ENCODE assay signal across 16 cellular contexts in genomic region chr7:148871030-148871429, GRCh38. TPM values are rescaled to one million over a fixed set of nuclear protein-coding genes. Genes with fewer than 3 reads are reported as not detected.
DNase-seq lines count a peak whose midpoint lies in the region; ATAC-seq, FAIRE-seq and TF ChIP-seq lines count a peak whose summit lies in the region.
"Had no signal": no experiment of that assay in that cellular context is flagged by ENCODE, and none has a peak within 500 bp of the region (broad histone marks: within the 10 kb centered on the region; RNA-seq: fewer than 3 reads in every experiment).

No MANE protein-coding gene starts in this region.

- no TSS peak for BruUV-seq in GM12878 (replicated peaks; lab: Mats Ljungman, UMichigan)

- H3K27me3 Mint-ChIP-seq in activated T-cell treated with anti-CD3 and anti-CD28 coated beads, Interleukin-2, amount 50 U/mL, for 72 hours (ENCODE audit: low read depth) = no peaks in the 10 kb centered on the region
- no peaks in the 10 kb centered on the region for H3K27me3 Mint-ChIP-seq in natural killer cell treated with Interleukin-12 subunit alpha and Interleukin-12 subunit beta and Interleukin-15 and Interleukin-18, amount 100 ng/mL, for 72 hours
- H3K27me3 Mint-ChIP-seq: B cell; CD4-positive, alpha-beta T cell had no signal

- TF ChIP-seq POLR2A in GM12878 (IDR thresholded peaks at IDR 0.05; ENCODE audit: low read depth, low read length) = no peak

- SMC1A ChIA-PET in GM12878 (lab: Charles Lee; ENCODE audit: uncharacterized antibody, unreplicated experiment) = no interaction called here

- H4K20me1 ChIP-seq in GM12878 (ENCODE audit: control insufficient read depth, insufficient read depth) = no peaks in the 10 kb centered on the region

- FAIRE-seq in GM19239 (lab: Jason Lieb, UNC) = peak; percentile 4
- no peak for FAIRE-seq in GM12878 (lab: Jason Lieb, UNC)
- no peak for FAIRE-seq in HTR-8/SVneo (lab: Jason Lieb, UNC)
- FAIRE-seq: A204.1, GM12891 had no signal

- H3K4me1 ChIP-seq in GM12878 (ENCODE audit: control insufficient read depth, insufficient read depth, low read length) = peaks cover 28% of the 10 kb centered on the region

- H3K36me3 ChIP-seq in GM12878 (ENCODE audit: control insufficient read depth in 2 of 2, insufficient read depth in 2 of 2, low read length in 1 of 2) = no peaks in the 10 kb centered on the region; a peak in 2 of 4 replicates

- no peak for DNase-seq in activated T-cell treated with anti-CD3 and anti-CD28 coated beads, Interleukin-2, amount 50 U/mL, for 72 hours
- no peak for DNase-seq in activated T-cell treated with anti-CD3 and anti-CD28 coated beads, Interleukin-2, amount 50 U/mL, for 48 hours
- DNase-seq in GM19239 (ENCODE audit: insufficient read length, low spot score) (no peak), GM12878 (ENCODE audit: low read depth, low spot score) (no peak), H4 (ENCODE audit: low spot score) (no peak), HTR-8/SVneo (ENCODE audit: insufficient read length, low spot score) (no peak)
- no peak for DNase-seq in natural killer cell treated with Interleukin-12 subunit alpha and Interleukin-12 subunit beta and Interleukin-15 and Interleukin-18, amount 100 ng/mL, for 72 hours (ENCODE audit: low spot score)
- DNase-seq: C1 segment of cervical spinal cord; CD4-positive, alpha-beta T cell; DMS79; GM23248; H7 had no signal

- H3K27ac ChIP-seq in GM12878 (ENCODE audit: control insufficient read depth, insufficient read depth) = no peak overlapping the region
- H3K27ac ChIP-seq: GM23248 had no signal

- no peak for TF ChIP-seq RAD21 in GM12878 (IDR thresholded peaks at IDR 0.05; ENCODE audit: insufficient read depth, low read depth, low read length)

- intact Hi-C loops in GM12878 (cut with micrococcal nuclease; ENCODE audit: unreplicated experiment) = no loop called here

- H3K9me3 Mint-ChIP-seq in activated T-cell treated with anti-CD3 and anti-CD28 coated beads, Interleukin-2, amount 50 U/mL, for 72 hours = peaks cover 0 to 8% of the 10 kb centered on the region in 2 donors
- H3K9me3 Mint-ChIP-seq in natural killer cell treated with Interleukin-12 subunit alpha and Interleukin-12 subunit beta and Interleukin-15 and Interleukin-18, amount 100 ng/mL, for 72 hours = peaks cover 10% of the 10 kb centered on the region

- H3K9ac ChIP-seq in GM12878 (ENCODE audit: control insufficient read depth, insufficient read depth, low read length) = no peak overlapping the region
- H3K9ac ChIP-seq: GM23248 had no signal

- TF ChIP-seq CTCF in GM12878 (IDR thresholded peaks at IDR 0.05 in 2 of 3, conservative IDR thresholded peaks at IDR 0.05 in 1 of 3; ENCODE audit: control insufficient read depth in 2 of 3, extremely low read depth in 1 of 3, insufficient read depth in 1 of 3, low read depth in 3 of 3, low read length in 3 of 3) = no peak

- peaks cover 10 to 14% of the 10 kb centered on the region in 2 donors for H3K36me3 Mint-ChIP-seq in activated T-cell treated with anti-CD3 and anti-CD28 coated beads, Interleukin-2, amount 50 U/mL, for 72 hours (ENCODE audit: insufficient read depth in 2 of 2)
- peaks cover 12% of the 10 kb centered on the region for H3K36me3 Mint-ChIP-seq in natural killer cell treated with Interleukin-12 subunit alpha and Interleukin-12 subunit beta and Interleukin-15 and Interleukin-18, amount 100 ng/mL, for 72 hours

- CTCF ChIA-PET in GM12878 (lab: Yijun Ruan, JAX) = no interaction called here

- TF ChIP-seq EP300 in GM12878 (IDR thresholded peaks at IDR 0.05; ENCODE audit: borderline replicate concordance in 1 of 2, control insufficient read depth in 1 of 2, low read depth in 2 of 2, low read length in 2 of 2) = no peak

- H2AFZ ChIP-seq in GM12878 (ENCODE audit: control insufficient read depth, low read depth, low read length) = no peak overlapping the region
- H2AFZ ChIP-seq: GM23248 had no signal

- H3K27ac Mint-ChIP-seq in activated T-cell treated with anti-CD3 and anti-CD28 coated beads, Interleukin-2, amount 50 U/mL, for 72 hours = no peak overlapping the region
- peak overlapping the region in 1 of 2 donors; percentile 80 for H3K27ac Mint-ChIP-seq in natural killer cell treated with Interleukin-12 subunit alpha and Interleukin-12 subunit beta and Interleukin-15 and Interleukin-18, amount 100 ng/mL, for 72 hours
- H3K27ac Mint-ChIP-seq: B cell; CD4-positive, alpha-beta T cell had no signal

- peak; percentile 32 to 33 for ATAC-seq in activated T-cell treated with anti-CD3 and anti-CD28 coated beads, Interleukin-2, amount 50 U/mL, for 72 hours (replicated peaks in 1 of 2)
- ATAC-seq in GM12878 = no peak
- ATAC-seq in natural killer cell treated with Interleukin-12 subunit alpha and Interleukin-12 subunit beta and Interleukin-15 and Interleukin-18, amount 100 ng/mL, for 72 hours = peak; percentile 83 to 92
- ATAC-seq in HG03175 (IDR thresholded peaks at IDR 0.05; ENCODE audit: unreplicated experiment) = no peak

- H3K27me3 ChIP-seq in GM12878 (replicated peaks in 1 of 2; ENCODE audit: control insufficient read depth in 2 of 2, insufficient read depth in 2 of 2, low read length in 1 of 2) = no peaks in the 10 kb centered on the region

- no peak overlapping the region for H3K4me3 ChIP-seq in GM12878
- H3K4me3 ChIP-seq: GM23248 had no signal

- H3K79me2 ChIP-seq in GM12878 (ENCODE audit: control insufficient read depth, insufficient read depth, low read length) = peaks cover 91% of the 10 kb centered on the region

- H3K4me1 Mint-ChIP-seq in activated T-cell treated with anti-CD3 and anti-CD28 coated beads, Interleukin-2, amount 50 U/mL, for 72 hours (ENCODE audit: low read depth) = peaks cover 62% of the 10 kb centered on the region
- H3K4me1 Mint-ChIP-seq in natural killer cell treated with Interleukin-12 subunit alpha and Interleukin-12 subunit beta and Interleukin-15 and Interleukin-18, amount 100 ng/mL, for 72 hours (ENCODE audit: low read depth in 2 of 2) = peaks cover 36 to 37% of the 10 kb centered on the region in 2 donors

- POLR2A ChIA-PET in GM12878 (lab: Charles Lee) = no interaction called here

- H3K4me2 ChIP-seq in GM12878 (ENCODE audit: control insufficient read depth, insufficient read depth) = no peak overlapping the region

- in situ Hi-C loops in GM12878 (cut with MboI) = no loop called here

- H3K4me3 Mint-ChIP-seq in activated T-cell treated with anti-CD3 and anti-CD28 coated beads, Interleukin-2, amount 50 U/mL, for 72 hours = no peak overlapping the region
- H3K4me3 Mint-ChIP-seq in natural killer cell treated with Interleukin-12 subunit alpha and Interleukin-12 subunit beta and Interleukin-15 and Interleukin-18, amount 100 ng/mL, for 72 hours = peak overlapping the region; percentile 67
- H3K4me3 Mint-ChIP-seq: B cell; CD4-positive, alpha-beta T cell had no signal

- 61% methylated on average over 3 of the region's 3 CpGs for WGBS in GM12878 (ENCODE audit: insufficient coverage, insufficient replicate concordance, low lambda C conversion rate, missing lambda C conversion rate)

- peaks cover 23% of the 10 kb centered on the region for H3K9me3 ChIP-seq in GM12878 (replicated peaks; ENCODE audit: control insufficient read depth, insufficient read depth, low read length)

- RAD21 ChIA-PET in GM12878 (lab: Charles Lee; ENCODE audit: unreplicated experiment) = no interaction called here

TF ChIP-seq in GM12878, 131 proteins besides CTCF, POLR2A, EP300 and RAD21:
- TF ChIP-seq BACH1 (IDR thresholded peaks at IDR 0.05; ENCODE audit: borderline replicate concordance) = no peak
- 0 out of 2 replicates have a peak, but pooled peaks have one; percentile 6 for TF ChIP-seq RUNX3 (IDR thresholded peaks at IDR 0.05; ENCODE audit: low read length)

RNA-seq across cellular contexts. Expression of gene EZH2, which starts 13.1 kb away (rescaled TPM):
- total RNA-seq in activated T-cell treated with anti-CD3 and anti-CD28 coated beads, Interleukin-2, amount 50 U/mL, for 72 hours = 100 to 1,000 TPM in 1 of 2 donors, 10 to 100 TPM in 1; 95.9 to 117 TPM
- total RNA-seq in GM12878 (2013; cell fraction: nucleolus; rRNA removed) = 74.5 and 78.5 TPM in 2 replicates
- total RNA-seq in GM12878 (2014; rRNA removed) = 25.5 and 28.8 TPM in 2 replicates
- total RNA-seq in GM12878 (2014; rRNA removed; fragmentation: Illumina TruSeq; extraction: Trizol) = 29.5 and 31.6 TPM in 2 replicates
- 34.4 and 37.9 TPM in 2 replicates for total RNA-seq in GM12878 (2021)
- polyA plus RNA-seq in GM12878 (2011; ENCODE audit: low read depth) = 25.2 TPM
- 69.6 and 85.0 TPM in 2 replicates for polyA plus RNA-seq in GM12878 (2011; rRNA removed)
- polyA plus RNA-seq in GM12878 (2011; cell fraction: cytosol; rRNA removed) = 35.5 and 37.7 TPM in 2 replicates
- polyA plus RNA-seq in GM12878 (2011; cell fraction: nucleus; rRNA removed) = 144 and 148 TPM in 2 replicates
- polyA plus RNA-seq in GM12878 (2012) = 30.3 and 38.2 TPM in 2 replicates
- polyA plus RNA-seq in GM12878 (2014; fragmentation: Illumina TruSeq; extraction: Trizol) = 51.0 and 60.9 TPM in 2 replicates
- 10 to 100 TPM; 19.4 to 20.2 TPM for polyA plus RNA-seq in GM12878 (2014; fragmentation: Nextera tagmentation; extraction: Ambion mirVana)
- polyA plus RNA-seq in GM12878 (2014; rRNA removed) = 39.1 and 43.7 TPM in 2 replicates
- 10 to 100 TPM; 48.3 to 49.4 TPM for polyA plus RNA-seq in GM12878 (2016; fragmentation: Nextera tagmentation; extraction: Ambion mirVana)
- 34.8 and 35.1 TPM in 2 replicates for polyA minus RNA-seq in GM12878 (2011; rRNA and poly(A)+ RNA removed)
- polyA minus RNA-seq in GM12878 (2011; cell fraction: cytosol; rRNA and poly(A)+ RNA removed) = 13.8 and 17.4 TPM in 2 replicates
- 33.6 and 47.6 TPM in 2 replicates for polyA minus RNA-seq in GM12878 (2011; cell fraction: nucleus; rRNA and poly(A)+ RNA removed)
- total RNA-seq in natural killer cell treated with Interleukin-12 subunit alpha and Interleukin-12 subunit beta and Interleukin-15 and Interleukin-18, amount 100 ng/mL, for 72 hours = 100 to 1,000 TPM in 1 of 2 donors, 10 to 100 TPM in 1; 70.6 to 113 TPM
- total RNA-seq in H4 (2014; rRNA removed; shearing (Covaris generic)) = 15.2 and 30.6 TPM in 2 replicates

Comparison
In these comparisons a context has a peak if more than half of its experiments do, and no peak if none do; other contexts are left out.
1. ATAC-seq: peak in activated T-cell treated with anti-CD3 and anti-CD28 coated beads, Interleukin-2, amount 50 U/mL, for 72 hours (2 of 2) and natural killer cell treated with Interleukin-12 subunit alpha and Interleukin-12 subunit beta and Interleukin-15 and Interleukin-18, amount 100 ng/mL, for 72 hours (2 of 2); none in GM12878 (single experiment) and HG03175 (single experiment).